15 cellular contexts compared by ENCODE assay signal in the genomic region with DNA sequence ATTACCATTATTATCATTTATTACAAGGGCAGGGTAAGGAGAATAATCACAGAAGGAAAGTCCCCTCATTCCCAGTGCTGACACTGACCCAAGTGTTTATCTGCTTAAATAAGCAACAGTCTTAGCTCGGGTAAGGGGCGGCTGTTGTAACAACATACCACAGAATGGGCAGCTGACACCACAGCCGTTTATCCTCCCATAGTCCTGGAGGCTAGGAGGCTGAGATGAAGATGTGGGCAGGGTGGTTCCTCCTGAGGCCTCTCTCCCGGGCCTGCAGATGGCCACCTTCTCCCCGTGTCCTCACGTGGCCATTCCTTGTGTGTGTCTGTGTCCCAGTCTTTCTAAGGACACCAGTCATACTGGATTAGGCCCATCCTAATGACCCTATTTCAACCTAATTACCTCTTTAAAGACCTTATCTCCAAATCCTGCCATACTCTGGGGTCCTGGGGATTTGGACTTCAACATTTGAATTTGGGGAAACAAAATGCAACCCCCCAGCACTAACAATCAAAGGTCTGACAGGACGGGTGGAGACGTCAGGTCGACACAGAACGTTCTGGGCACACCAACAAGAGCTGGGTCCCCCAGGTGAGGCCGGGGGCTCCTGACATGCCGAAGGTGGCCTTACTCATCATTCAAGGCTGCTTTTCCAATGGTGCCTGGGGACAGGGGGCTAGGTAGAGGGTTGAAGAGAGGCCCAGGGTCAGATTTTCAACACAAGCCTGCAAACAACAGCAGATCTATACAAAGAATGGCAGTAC.
A peak's percentile ranks its signal among the peaks of the same experiment; 100 is the strongest.
DNase-seq lines count a peak whose midpoint lies in the region; ATAC-seq and TF ChIP-seq lines count a peak whose summit lies in the region.
"Had no signal": no experiment of that assay in that cellular context is flagged by ENCODE, and none has a peak within 500 bp of the region (broad histone marks: within the 10 kb centered on the region; RNA-seq: fewer than 3 reads in every experiment).

No MANE protein-coding gene starts in this region.

- H3K36me3 Mint-ChIP-seq in neural progenitor cell (peaks cover 2% of the 10 kb centered on the region), type B pancreatic cell (peaks cover 9% of the 10 kb centered on the region)
- no peaks in the 10 kb centered on the region for H3K36me3 Mint-ChIP-seq in stimulated activated effector memory CD8-positive, alpha-beta T cell treated with anti-CD3 and anti-CD28 coated beads, Interleukin-12 subunit alpha, Interleukin-12 subunit beta, amount 100 ng/mL, for 72 hours

- H3K27ac Mint-ChIP-seq in neural progenitor cell, result peak overlapping the region; percentile 43
- peak overlapping the region; percentile 61 for H3K27ac Mint-ChIP-seq in type B pancreatic cell
- no peak overlapping the region for H3K27ac Mint-ChIP-seq in stimulated activated effector memory CD8-positive, alpha-beta T cell treated with anti-CD3 and anti-CD28 coated beads, Interleukin-12 subunit alpha, Interleukin-12 subunit beta, amount 100 ng/mL, for 72 hours
- H3K27ac Mint-ChIP-seq: T-helper 1 cell treated with Interleukin-12 subunit alpha and Interleukin-12 subunit beta and Interleukin-4 antibody, amounts not matched to agents 30 μg/mL and 1 μg/mL, for 36 hours had no signal

- intact Hi-C loops in cardiac septum (cut with DNase I), result no loop called here

- H3K27ac ChIP-seq in cardiac muscle cell (peak overlapping the region; percentile 49), neural progenitor cell (peak overlapping the region; percentile 99)

- DNase-seq in cardiac muscle cell (ENCODE audit: low read depth in 1 of 2, low spot score in 1 of 2) (no peak), cardiac septum (ENCODE audit: low spot score) (no peak), fibroblast of villous mesenchyme (ENCODE audit: low read depth) (peak; percentile 89), neural progenitor cell (ENCODE audit: low spot score) (peak; percentile 47), type B pancreatic cell (ENCODE audit: extremely low spot score, unreplicated experiment) (no peak), foreskin fibroblast (no peak)
- no peak for DNase-seq in stimulated activated effector memory CD8-positive, alpha-beta T cell treated with anti-CD3 and anti-CD28 coated beads, Interleukin-12 subunit alpha, Interleukin-12 subunit beta, amount 100 ng/mL, for 72 hours (ENCODE audit: low spot score in 2 of 2)
- DNase-seq in activated CD8-positive, alpha-beta memory T cell treated with anti-CD3 and anti-CD28 coated beads, Interleukin-2, amount 50 U/mL, for 48 hours, result no peak
- DNase-seq: 8988T; activated CD8-positive, alpha-beta memory T cell treated with anti-CD3 and anti-CD28 coated beads, Interleukin-2, amount 50 U/mL, for 4 hours; activated naive CD4-positive, alpha-beta T cell treated with anti-CD3 and anti-CD28 coated beads, Interleukin-2, amount 50 U/mL, for 16 hours; GOT3; NCI-H2107; stimulated activated naive CD4-positive, alpha-beta T cell had no signal

- H3K4me1 Mint-ChIP-seq in neural progenitor cell (peaks cover 63% of the 10 kb centered on the region), type B pancreatic cell (ENCODE audit: unreplicated experiment) (peaks cover 68% of the 10 kb centered on the region)
- no peaks in the 10 kb centered on the region for H3K4me1 Mint-ChIP-seq in stimulated activated effector memory CD8-positive, alpha-beta T cell treated with anti-CD3 and anti-CD28 coated beads, Interleukin-12 subunit alpha, Interleukin-12 subunit beta, amount 100 ng/mL, for 72 hours

- no peak overlapping the region for H3K4me3 ChIP-seq in cardiac muscle cell
- no peak overlapping the region for H3K4me3 ChIP-seq in fibroblast of villous mesenchyme (ENCODE audit: low read depth, low read length)
- H3K4me3 ChIP-seq in neural progenitor cell, result no peak overlapping the region
- no peak overlapping the region for H3K4me3 ChIP-seq in foreskin fibroblast (ENCODE audit: low read depth in 1 of 2, low read length in 2 of 2)

- peaks cover 3% of the 10 kb centered on the region for H3K9me3 Mint-ChIP-seq in neural progenitor cell
- no peaks in the 10 kb centered on the region for H3K9me3 Mint-ChIP-seq in type B pancreatic cell
- H3K9me3 Mint-ChIP-seq in stimulated activated effector memory CD8-positive, alpha-beta T cell treated with anti-CD3 and anti-CD28 coated beads, Interleukin-12 subunit alpha, Interleukin-12 subunit beta, amount 100 ng/mL, for 72 hours, result peaks cover 3% of the 10 kb centered on the region
- H3K9me3 Mint-ChIP-seq: T-helper 1 cell treated with Interleukin-12 subunit alpha and Interleukin-12 subunit beta and Interleukin-4 antibody, amounts not matched to agents 30 μg/mL and 1 μg/mL, for 36 hours had no signal

- H3K79me2 ChIP-seq in neural progenitor cell (ENCODE audit: low read depth), result peaks cover 12% of the 10 kb centered on the region

- ATAC-seq in stimulated activated effector memory CD8-positive, alpha-beta T cell treated with anti-CD3 and anti-CD28 coated beads, Interleukin-12 subunit alpha, Interleukin-12 subunit beta, amount 100 ng/mL, for 72 hours, result no peak

- H3K36me3 ChIP-seq in cardiac muscle cell (no peaks in the 10 kb centered on the region), neural progenitor cell (no peaks in the 10 kb centered on the region)

- peaks cover 31% of the 10 kb centered on the region for H3F3A ChIP-seq in neural progenitor cell (ENCODE audit: low read depth)

- peak overlapping the region; percentile 74 for H3K4me2 ChIP-seq in neural progenitor cell

- peaks cover 6% of the 10 kb centered on the region for H3K27me3 Mint-ChIP-seq in neural progenitor cell (ENCODE audit: insufficient read depth, low read depth)
- H3K27me3 Mint-ChIP-seq in type B pancreatic cell, result no peaks in the 10 kb centered on the region

- no peak overlapping the region for H2AFZ ChIP-seq in neural progenitor cell (replicated peaks)

- H3K9ac ChIP-seq in neural progenitor cell, result no peak overlapping the region

- H3K4me3 Mint-ChIP-seq in neural progenitor cell (peak overlapping the region; percentile 16), type B pancreatic cell (peak overlapping the region; percentile 32)
- no peak overlapping the region for H3K4me3 Mint-ChIP-seq in stimulated activated effector memory CD8-positive, alpha-beta T cell treated with anti-CD3 and anti-CD28 coated beads, Interleukin-12 subunit alpha, Interleukin-12 subunit beta, amount 100 ng/mL, for 72 hours
- H3K4me3 Mint-ChIP-seq: T-helper 1 cell treated with Interleukin-12 subunit alpha and Interleukin-12 subunit beta and Interleukin-4 antibody, amounts not matched to agents 30 μg/mL and 1 μg/mL, for 36 hours had no signal

- peaks cover 17% of the 10 kb centered on the region for H4K20me1 ChIP-seq in neural progenitor cell (ENCODE audit: low read depth)

- H3K9me3 ChIP-seq in cardiac muscle cell (ENCODE audit: low read depth) (no peaks in the 10 kb centered on the region), neural progenitor cell (ENCODE audit: low read depth) (no peaks in the 10 kb centered on the region)

- H3K27me3 ChIP-seq in cardiac muscle cell (no peaks in the 10 kb centered on the region), neural progenitor cell (peaks cover 11% of the 10 kb centered on the region)

- H3K4me1 ChIP-seq in cardiac muscle cell (ENCODE audit: low read depth), result peaks cover 26% of the 10 kb centered on the region
- peaks cover 50% of the 10 kb centered on the region for H3K4me1 ChIP-seq in neural progenitor cell

- TF ChIP-seq CTCF in cardiac muscle cell (IDR thresholded peaks at IDR 0.05; ENCODE audit: low read depth, low read length) (no peak), fibroblast of villous mesenchyme (IDR thresholded peaks at IDR 0.05; ENCODE audit: insufficient read depth, low read depth, low read length) (no peak), neural progenitor cell (IDR thresholded peaks at IDR 0.05) (no peak), type B pancreatic cell (conservative IDR thresholded peaks at IDR 0.05) (no peak), foreskin fibroblast (IDR thresholded peaks at IDR 0.05; ENCODE audit: low read depth, low read length) (no peak)

Comparison
In these comparisons a context has a peak if more than half of its experiments do, and no peak if none do; other contexts are left out.
1. DNase-seq: peak in fibroblast of villous mesenchyme (single experiment) and neural progenitor cell (single experiment); none in cardiac muscle cell (0 of 2), cardiac septum (single experiment), type B pancreatic cell (single experiment), stimulated activated effector memory CD8-positive, alpha-beta T cell treated with anti-CD3 and anti-CD28 coated beads, Interleukin-12 subunit alpha, Interleukin-12 subunit beta, amount 100 ng/mL, for 72 hours (0 of 2), activated CD8-positive, alpha-beta memory T cell treated with anti-CD3 and anti-CD28 coated beads, Interleukin-2, amount 50 U/mL, for 48 hours (single experiment) and foreskin fibroblast (0 of 2).